Comparison of ENCODE assay signal across 17 cellular contexts in the genomic region with DNA sequence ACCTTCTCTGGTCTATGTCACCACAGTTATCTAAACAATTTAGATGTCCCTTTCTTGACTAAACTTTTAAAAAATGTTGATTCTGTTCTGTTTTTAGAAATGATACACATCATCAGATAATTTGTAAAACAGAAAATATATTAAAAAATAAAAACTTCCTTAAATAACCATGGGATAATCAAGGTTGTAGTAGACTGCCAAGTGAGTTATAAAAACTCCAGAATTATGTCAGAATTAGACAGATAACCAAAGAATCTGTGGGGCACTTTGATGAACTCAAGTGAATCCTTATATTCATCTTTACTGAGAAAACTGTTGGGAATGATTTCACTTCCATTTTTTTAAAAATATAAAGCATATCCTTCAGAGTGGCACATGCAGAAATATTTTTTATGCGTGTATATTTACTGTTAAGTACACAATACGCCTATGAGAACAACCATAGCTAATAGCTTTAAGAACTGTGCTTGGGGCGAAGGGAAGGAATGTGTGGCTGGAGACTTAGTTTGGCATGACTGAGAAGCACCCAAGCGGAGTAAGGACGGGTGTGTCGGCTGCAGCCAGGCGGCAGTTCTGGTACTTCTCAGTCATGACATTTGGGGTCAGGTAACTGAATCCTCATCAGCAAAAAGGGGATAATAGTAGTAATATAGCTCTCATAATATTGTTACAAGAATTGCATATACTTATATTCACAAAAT.
DNase-seq lines count a peak whose midpoint lies in the region; ATAC-seq and TF ChIP-seq lines count a peak whose summit lies in the region.
"Had no signal": no experiment of that assay in that cellular context is flagged by ENCODE, and none has a peak within 500 bp of the region (broad histone marks: within the 10 kb centered on the region; RNA-seq: fewer than 3 reads in every experiment).

No MANE protein-coding gene starts in this region.

- no peak overlapping the region for H2AFZ ChIP-seq in osteoblast (ENCODE audit: low read length)

- no peak overlapping the region for H3K4me3 ChIP-seq in heart right ventricle
- no peak overlapping the region for H3K4me3 ChIP-seq in osteoblast (ENCODE audit: insufficient read depth, low read length)
- H3K4me3 ChIP-seq: colonic mucosa had no signal

- H3K9me3 ChIP-seq in heart right ventricle, result no peaks in the 10 kb centered on the region
- H3K9me3 ChIP-seq in osteoblast (ENCODE audit: low read depth, low read length), result no peaks in the 10 kb centered on the region
- H3K9me3 ChIP-seq: colonic mucosa had no signal

- H3K36me3 ChIP-seq in heart right ventricle (no peaks in the 10 kb centered on the region), osteoblast (ENCODE audit: insufficient read depth, low read length) (no peaks in the 10 kb centered on the region)
- H3K36me3 ChIP-seq: colonic mucosa had no signal

- H3K4me2 ChIP-seq in osteoblast (ENCODE audit: insufficient read depth, low read length), result no peak overlapping the region

- no peaks in the 10 kb centered on the region for H4K20me1 ChIP-seq in osteoblast (ENCODE audit: insufficient read depth, low read length)

- ATAC-seq in heart right ventricle (peak in 6 of 8 donors; percentile 46 to 75 (median 70)), HG03025 (IDR thresholded peaks at IDR 0.05; ENCODE audit: low FRiP score, unreplicated experiment) (no peak), omental fat pad (ENCODE audit: low FRiP score) (no peak)
- ATAC-seq: activated CD8-positive, alpha-beta memory T cell treated with anti-CD3 and anti-CD28 coated beads, Interleukin-2, amount 10 ng/mL, durations not matched to agents 7 days and 5 days; activated naive CD4-positive, alpha-beta T cell treated with anti-CD3 and anti-CD28 coated beads, Interleukin-2, amount 50 U/mL, for 72 hours; foreskin keratinocyte; left colon; WTC11 had no signal

- DNase-seq in DMS114 treated with DMSO at 0.1 percent for 48 hours (lab: John Stamatoyannopoulos, UW; ENCODE audit: unreplicated experiment), result peak; percentile 96
- DNase-seq in amniotic epithelial cell (ENCODE audit: low read depth), result peak; percentile 42
- peak; percentile 16 to 23 for DNase-seq in heart right ventricle
- no peak for DNase-seq in osteoblast (ENCODE audit: insufficient read length, low spot score, missing footprints)
- DNase-seq in hippocampal formation (lab: John Stamatoyannopoulos, UW), result no peak
- DNase-seq in central memory CD4-positive, alpha-beta T cell, result no peak
- DNase-seq in omental fat pad (ENCODE audit: low spot score), result no peak
- DNase-seq: activated CD8-positive, alpha-beta memory T cell treated with anti-CD3 and anti-CD28 coated beads, Interleukin-2, amount 10 ng/mL, durations not matched to agents 7 days and 5 days; AML-193; colonic mucosa; DMS79; foreskin keratinocyte; left colon; NCI-H2081 treated with DMSO at 0.1 percent for 48 hours had no signal

- H3K27ac ChIP-seq in heart right ventricle (peak overlapping the region in 9 of 10 donors; percentile 10 to 73 (median 63)), osteoblast (ENCODE audit: low read depth, low read length) (peak overlapping the region; percentile 85)
- H3K27ac ChIP-seq: colonic mucosa had no signal

- WGBS in heart right ventricle, 2 donors, result 37 to 66% methylated on average over 7 of the region's 7 CpGs

- TF ChIP-seq CTCF in heart right ventricle (IDR thresholded peaks at IDR 0.05) (peak in 2 of 9 donors; percentile 36 to 37), osteoblast (IDR thresholded peaks at IDR 0.05; ENCODE audit: extremely low read depth, low read depth, low read length) (no peak), omental fat pad (IDR thresholded peaks at IDR 0.05) (no peak)

- H3K4me1 ChIP-seq in heart right ventricle (peaks cover 0 to 64% (median 47%) of the 10 kb centered on the region in 9 donors), osteoblast (ENCODE audit: insufficient read depth, low read length) (peaks cover 57% of the 10 kb centered on the region)
- H3K4me1 ChIP-seq: colonic mucosa had no signal

- no peaks in the 10 kb centered on the region for H3K27me3 ChIP-seq in heart right ventricle
- H3K27me3 ChIP-seq in osteoblast (ENCODE audit: insufficient read depth, low read length), result no peaks in the 10 kb centered on the region
- H3K27me3 ChIP-seq: colonic mucosa, foreskin keratinocyte had no signal

- H3K79me2 ChIP-seq in osteoblast (ENCODE audit: insufficient read depth, low read length), result no peaks in the 10 kb centered on the region

- intact Hi-C loops in heart right ventricle (cut with DNase I), result loop anchor here in 3 of 10 donors (5.0 to 10.0 kb wide), 6 partner anchors 96 to 607 kb away; partner anchors contain the start of gene CITED2 (in 2 of the 3)

Comparison
In these comparisons a context has a peak if more than half of its experiments do, and no peak if none do; other contexts are left out.
1. DNase-seq: peak in DMS114 treated with DMSO at 0.1 percent for 48 hours (single experiment), amniotic epithelial cell (single experiment) and heart right ventricle (2 of 2); none in osteoblast (single experiment), hippocampal formation (0 of 2), central memory CD4-positive, alpha-beta T cell (single experiment) and omental fat pad (single experiment).
2. ATAC-seq: peak in heart right ventricle (6 of 8); none in HG03025 (single experiment) and omental fat pad (single experiment).